Comparison of ENCODE assay signal across 23 cellular contexts in the genomic region with DNA sequence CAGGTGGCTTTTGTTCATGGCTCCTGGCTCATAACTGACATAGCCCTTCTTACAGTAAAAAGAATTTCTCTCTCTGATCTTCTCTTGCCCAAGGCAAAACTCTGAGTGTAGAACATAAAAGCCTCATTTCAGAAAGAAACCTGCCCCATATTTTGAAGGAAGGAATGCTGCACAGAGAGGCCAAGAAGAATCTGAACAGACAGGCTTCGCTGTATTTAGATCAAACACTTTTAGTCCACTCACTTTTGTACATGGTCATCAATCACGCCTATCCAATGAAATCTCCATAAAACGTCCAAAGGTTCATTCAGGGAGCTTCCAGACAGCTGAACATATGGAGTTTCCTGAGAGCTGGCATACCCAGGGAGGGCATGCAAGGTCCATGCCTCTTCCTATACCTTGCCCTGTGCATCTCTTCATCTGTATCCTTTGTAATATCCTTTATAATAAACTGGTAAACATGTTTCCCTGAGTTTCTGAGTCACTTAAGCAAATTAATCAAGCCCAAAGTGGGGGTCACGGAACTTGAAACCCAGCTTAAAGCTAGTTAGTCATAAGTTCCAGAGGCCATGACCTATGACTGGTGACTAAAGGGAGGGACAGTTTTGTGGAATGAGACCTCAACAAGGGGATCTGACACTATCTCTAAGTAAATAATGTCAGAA.
DNase-seq lines count a peak whose midpoint lies in the region; ATAC-seq and TF ChIP-seq lines count a peak whose summit lies in the region.
"Had no signal": no experiment of that assay in that cellular context is flagged by ENCODE, and none has a peak within 500 bp of the region (broad histone marks: within the 10 kb centered on the region; RNA-seq: fewer than 3 reads in every experiment).

No MANE protein-coding gene starts in this region.

- peak; percentile 15 for DNase-seq in DMS53 (lab: John Stamatoyannopoulos, UW)
- no peak for DNase-seq in DMS53 treated with DMSO at 0.1 percent for 48 hours (lab: John Stamatoyannopoulos, UW; ENCODE audit: unreplicated experiment)
- DNase-seq in WTC11 (ENCODE audit: low spot score): no peak
- peak; percentile 12 for DNase-seq in fibroblast of gingiva (ENCODE audit: low read depth)
- no peak for DNase-seq in BE2C
- no peak for DNase-seq in gastrocnemius medialis
- DNase-seq in Kasumi-1 (lab: John Stamatoyannopoulos, UW): no peak
- DNase-seq: activated CD4-positive, alpha-beta T cell treated with anti-CD3 and anti-CD28 coated beads for 36 hours; activated T-cell treated with anti-CD3 and anti-CD28 coated beads, Interleukin-2, amount 50 U/mL, for 1 hour; CD4-positive, alpha-beta T cell; hippocampal formation; left lung; mesendoderm; MM.1S; NCI-H1417; NCI-H774; stimulated activated naive CD8-positive, alpha-beta T cell treated with anti-CD3 and anti-CD28 coated beads, Interleukin-15, amount 100 ng/mL, for 72 hours; T-helper 17 cell had no signal

- CTCF ChIA-PET in WTC11 (lab: Charles Lee): no interaction called here

- POLR2A ChIA-PET in WTC11 (lab: Charles Lee): no interaction called here

- H3K36me3 Mint-ChIP-seq in WTC11: peaks cover 35% of the 10 kb centered on the region

- H3K9me3 ChIP-seq in skeletal muscle satellite cell (replicated peaks; ENCODE audit: low read length): no peaks in the 10 kb centered on the region
- no peaks in the 10 kb centered on the region for H3K9me3 ChIP-seq in BE2C
- H3K9me3 ChIP-seq in gastrocnemius medialis: no peaks in the 10 kb centered on the region

- H3K36me3 ChIP-seq in skeletal muscle satellite cell (ENCODE audit: insufficient read depth, low read length) (no peaks in the 10 kb centered on the region), BE2C (no peaks in the 10 kb centered on the region), gastrocnemius medialis (no peaks in the 10 kb centered on the region)
- H3K36me3 ChIP-seq: left lung had no signal

- ATAC-seq in WTC11 (no peak), gastrocnemius medialis (no peak)
- ATAC-seq: activated CD4-positive, alpha-beta T cell treated with anti-CD3 and anti-CD28 coated beads for 36 hours; GM23338; left lung; SK-N-SH treated with all-trans-retinoic acid at 6 μM for 48 hours; stimulated activated naive CD8-positive, alpha-beta T cell treated with anti-CD3 and anti-CD28 coated beads, Interleukin-15, amount 100 ng/mL, for 72 hours; T-helper 17 cell had no signal

- H3K27me3 ChIP-seq in skeletal muscle satellite cell (ENCODE audit: control insufficient read depth, insufficient read depth, low read length): no peaks in the 10 kb centered on the region
- H3K27me3 ChIP-seq in BE2C: no peaks in the 10 kb centered on the region
- H3K27me3 ChIP-seq in gastrocnemius medialis: no peaks in the 10 kb centered on the region
- H3K27me3 ChIP-seq: left lung had no signal

- no peaks in the 10 kb centered on the region for H3K27me3 Mint-ChIP-seq in WTC11 (ENCODE audit: low read depth)
- H3K27me3 Mint-ChIP-seq: activated CD4-positive, alpha-beta T cell treated with anti-CD3 and anti-CD28 coated beads for 36 hours; CD4-positive, alpha-beta T cell; progenitor cell of endocrine pancreas; stimulated activated naive CD8-positive, alpha-beta T cell treated with anti-CD3 and anti-CD28 coated beads, Interleukin-15, amount 100 ng/mL, for 72 hours had no signal

- H3K4me3 ChIP-seq in skeletal muscle satellite cell (ENCODE audit: low read length) (no peak overlapping the region), BE2C (ENCODE audit: low read depth, low read length) (no peak overlapping the region), gastrocnemius medialis (no peak overlapping the region)
- H3K4me3 ChIP-seq: GM23338, left lung had no signal

- in situ Hi-C loops in gastrocnemius medialis (cut with MboI; ENCODE audit: low sequenced_read_pairs in 4 of 4): no loop called here

- H3K27ac ChIP-seq in gastrocnemius medialis: no peak overlapping the region
- H3K27ac ChIP-seq: 22Rv1, left lung had no signal

- peak overlapping the region; percentile 42 for H3K4me2 ChIP-seq in skeletal muscle satellite cell (ENCODE audit: low read length)
- H3K4me2 ChIP-seq: GM23338 had no signal

- peaks cover 5% of the 10 kb centered on the region for H3K4me1 ChIP-seq in skeletal muscle satellite cell (ENCODE audit: control insufficient read depth, insufficient read depth, low read length)
- H3K4me1 ChIP-seq in BE2C: no peaks in the 10 kb centered on the region
- H3K4me1 ChIP-seq in gastrocnemius medialis: peaks cover 0 to 4% of the 10 kb centered on the region in 2 donors
- H3K4me1 ChIP-seq: left lung had no signal

- H3K4me1 Mint-ChIP-seq in WTC11: 0 out of 2 replicates have a peak, but pooled peaks cover 5% of the 10 kb centered on the region
- H3K4me1 Mint-ChIP-seq: GM23338; stimulated activated naive CD8-positive, alpha-beta T cell treated with anti-CD3 and anti-CD28 coated beads, Interleukin-15, amount 100 ng/mL, for 72 hours; T-helper 17 cell had no signal

- TF ChIP-seq CTCF in WTC11 (IDR thresholded peaks at IDR 0.05) (no peak), BE2C (IDR thresholded peaks at IDR 0.05; ENCODE audit: low read depth, low read length) (no peak), gastrocnemius medialis (IDR thresholded peaks at IDR 0.05 in 4 of 5, conservative IDR thresholded peaks at IDR 0.05 in 1 of 5) (no peak)

- no peak for TF ChIP-seq POLR2A in gastrocnemius medialis (IDR thresholded peaks at IDR 0.05)

- H3K9me3 Mint-ChIP-seq in WTC11: peaks cover 55% of the 10 kb centered on the region

- H3K4me3 Mint-ChIP-seq in WTC11: no peak overlapping the region
- H3K4me3 Mint-ChIP-seq: activated CD4-positive, alpha-beta T cell treated with anti-CD3 and anti-CD28 coated beads for 36 hours; CD4-positive, alpha-beta T cell; GM23338; stimulated activated naive CD8-positive, alpha-beta T cell treated with anti-CD3 and anti-CD28 coated beads, Interleukin-15, amount 100 ng/mL, for 72 hours; T-helper 17 cell had no signal

- no peak overlapping the region for H3K9ac ChIP-seq in skeletal muscle satellite cell (ENCODE audit: low read depth, low read length)

- intact Hi-C loops in gastrocnemius medialis (cut with DNase I; ENCODE audit: low total_unique reads): no loop called here

- H3K27ac Mint-ChIP-seq in WTC11: no peak overlapping the region
- H3K27ac Mint-ChIP-seq: activated CD4-positive, alpha-beta T cell treated with anti-CD3 and anti-CD28 coated beads for 36 hours; CD4-positive, alpha-beta T cell; GM23338; progenitor cell of endocrine pancreas; stimulated activated naive CD8-positive, alpha-beta T cell treated with anti-CD3 and anti-CD28 coated beads, Interleukin-15, amount 100 ng/mL, for 72 hours; T-helper 17 cell had no signal

TF ChIP-seq in WTC11, 78 proteins besides CTCF, POLR2A, EP300 and RAD21:
- peak; percentile 12; the same call in 1 of the 2 replicates for TF ChIP-seq GABPB1 (CRISPR knock-in tag; IDR thresholded peaks at IDR 0.05)
- TF ChIP-seq, protein P1, sequence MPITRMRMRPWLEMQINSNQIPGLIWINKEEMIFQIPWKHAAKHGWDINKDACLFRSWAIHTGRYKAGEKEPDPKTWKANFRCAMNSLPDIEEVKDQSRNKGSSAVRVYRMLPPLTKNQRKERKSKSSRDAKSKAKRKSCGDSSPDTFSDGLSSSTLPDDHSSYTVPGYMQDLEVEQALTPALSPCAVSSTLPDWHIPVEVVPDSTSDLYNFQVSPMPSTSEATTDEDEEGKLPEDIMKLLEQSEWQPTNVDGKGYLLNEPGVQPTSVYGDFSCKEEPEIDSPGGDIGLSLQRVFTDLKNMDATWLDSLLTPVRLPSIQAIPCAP (CRISPR knock-in tag; IDR thresholded peaks at IDR 0.05): no peak

Comparison
In these comparisons a context has a peak if more than half of its experiments do, and no peak if none do; other contexts are left out.
1. DNase-seq: peak in DMS53 (single experiment) and fibroblast of gingiva (single experiment); none in DMS53 treated with DMSO at 0.1 percent for 48 hours (single experiment), WTC11 (single experiment), BE2C (single experiment), gastrocnemius medialis (0 of 2) and Kasumi-1 (0 of 2).